35 cellular contexts compared by ENCODE assay signal in the genomic region with DNA sequence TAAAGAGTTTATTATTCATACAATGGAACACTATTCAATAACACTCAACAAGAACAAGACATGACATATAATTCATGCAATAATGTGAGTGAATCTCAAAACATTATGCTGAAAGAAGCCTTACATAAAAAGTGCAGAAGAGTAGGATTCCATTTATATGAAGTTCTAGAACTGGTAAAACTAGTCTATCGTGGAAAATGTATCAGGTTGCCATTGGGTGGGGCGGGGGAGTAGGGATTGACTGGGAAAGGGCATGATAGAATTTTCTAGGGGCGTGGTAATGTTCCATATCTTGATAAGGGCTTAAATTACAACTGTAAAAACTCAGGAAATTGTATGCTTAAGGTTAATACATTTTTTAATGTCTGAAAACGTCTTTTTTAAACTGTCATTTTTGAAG.
"Had no signal": no experiment of that assay in that cellular context is flagged by ENCODE, and none has a peak within 500 bp of the region (broad histone marks: within the 10 kb centered on the region; RNA-seq: fewer than 3 reads in every experiment).

No MANE protein-coding gene starts in this region.

- H3K27ac Mint-ChIP-seq: activated B cell treated with CpG ODN at 0.5 μM for 24 hours; activated CD8-positive, alpha-beta T cell treated with anti-CD3 and anti-CD28 coated beads for 36 hours; activated naive CD8-positive, alpha-beta T cell treated with anti-CD3 and anti-CD28 coated beads for 36 hours; activated naive CD8-positive, alpha-beta T cell treated with anti-CD3 and anti-CD28 coated beads, Interleukin-2, amount 50 U/mL, for 24 hours; activated T-helper 17 cell treated with anti-CD3 and anti-CD28 coated beads, Interleukin-2, amount 50 U/mL, for 72 hours; dendritic cell treated with granulocyte-macrophage colony-stimulating factor and Interleukin-4, amounts not matched to agents 40 ng/mL and 50 ng/mL, for 4 days; endodermal cell; T-helper 17 cell; T-helper 2 cell treated with Interferon-gamma antibody and Interleukin-4, amounts not matched to agents 5 μg/mL and 100 μg/mL, for 36 hours had no signal

- H3K36me3 Mint-ChIP-seq: activated naive CD8-positive, alpha-beta T cell treated with anti-CD3 and anti-CD28 coated beads for 36 hours had no signal

- H3K4me3 ChIP-seq: adrenal gland, body of pancreas, coronary artery, dorsolateral prefrontal cortex, esophagus muscularis mucosa, gastrocnemius medialis, heart left ventricle had no signal

- H3K4me1 ChIP-seq: adrenal gland, body of pancreas, esophagus muscularis mucosa, foreskin keratinocyte, gastrocnemius medialis, heart left ventricle had no signal

- H3K27me3 Mint-ChIP-seq: activated B cell treated with CpG ODN at 0.5 μM for 24 hours; activated naive CD8-positive, alpha-beta T cell treated with anti-CD3 and anti-CD28 coated beads for 36 hours; activated naive CD8-positive, alpha-beta T cell treated with anti-CD3 and anti-CD28 coated beads, Interleukin-2, amount 50 U/mL, for 24 hours; dendritic cell treated with granulocyte-macrophage colony-stimulating factor and Interleukin-4, amounts not matched to agents 40 ng/mL and 50 ng/mL, for 4 days; T-helper 17 cell had no signal

- H3K4me3 Mint-ChIP-seq: activated B cell treated with CpG ODN at 0.5 μM for 24 hours; activated CD8-positive, alpha-beta T cell treated with anti-CD3 and anti-CD28 coated beads for 36 hours; activated naive CD8-positive, alpha-beta T cell treated with anti-CD3 and anti-CD28 coated beads for 36 hours; activated naive CD8-positive, alpha-beta T cell treated with anti-CD3 and anti-CD28 coated beads, Interleukin-2, amount 50 U/mL, for 24 hours; activated T-cell treated with anti-CD3 and anti-CD28 coated beads, Interleukin-2, amount 50 U/mL, for 4 hours; activated T-helper 17 cell treated with anti-CD3 and anti-CD28 coated beads, Interleukin-2, amount 50 U/mL, for 72 hours; central memory CD8-positive, alpha-beta T cell; dendritic cell treated with granulocyte-macrophage colony-stimulating factor and Interleukin-4, amounts not matched to agents 40 ng/mL and 50 ng/mL, for 4 days; endodermal cell; T-helper 17 cell; T-helper 2 cell treated with Interferon-gamma antibody and Interleukin-4, amounts not matched to agents 5 μg/mL and 100 μg/mL, for 36 hours had no signal

- H3K27ac ChIP-seq: adrenal gland, body of pancreas, coronary artery, dorsolateral prefrontal cortex, esophagus muscularis mucosa, foreskin keratinocyte, gastrocnemius medialis, heart left ventricle, WERI-Rb-1 had no signal

- DNase-seq: activated B cell treated with CpG ODN at 0.5 μM for 24 hours; activated CD4-positive, alpha-beta T cell treated with anti-CD3 and anti-CD28 coated beads for 48 hours; activated CD4-positive, alpha-beta T cell treated with anti-CD3 and anti-CD28 coated beads, Interleukin-2, amount 50 U/mL, for 1 hour; activated CD4-positive, alpha-beta T cell treated with anti-CD3 and anti-CD28 coated beads, Interleukin-2, amount 50 U/mL, for 48 hours; activated CD8-positive, alpha-beta memory T cell treated with anti-CD3 and anti-CD28 coated beads for 24 hours; activated CD8-positive, alpha-beta T cell treated with anti-CD3 and anti-CD28 coated beads for 36 hours; activated effector memory CD4-positive, alpha-beta T cell treated with Interleukin-2 at 50 U/mL for 16 hours; activated gamma-delta T cell treated with Interleukin-2 at 50 U/mL for 16 hours; activated naive CD4-positive, alpha-beta T cell treated with anti-CD3 and anti-CD28 coated beads, Interleukin-2, amount 50 U/mL, for 16 hours; activated naive CD4-positive, alpha-beta T cell treated with Interleukin-2 at 50 U/mL for 16 hours; activated naive CD8-positive, alpha-beta T cell treated with anti-CD3 and anti-CD28 coated beads for 36 hours; activated naive CD8-positive, alpha-beta T cell treated with anti-CD3 and anti-CD28 coated beads, Interleukin-2, amount 50 U/mL, for 24 hours; activated T-cell treated with anti-CD3 and anti-CD28 coated beads, Interleukin-2, amount 50 U/mL, for 4 hours; adrenal gland; amygdala; aorta; body of pancreas; dorsolateral prefrontal cortex; effector memory CD4-positive, alpha-beta T cell; endodermal cell; erythroblast; foreskin keratinocyte; gastrocnemius medialis; glutamatergic neuron; heart left ventricle; T-helper 17 cell; T1000; WERI-Rb-1 had no signal

- H3K27me3 ChIP-seq: adrenal gland, body of pancreas, dorsolateral prefrontal cortex, esophagus muscularis mucosa, foreskin keratinocyte, gastrocnemius medialis, heart left ventricle had no signal

- ATAC-seq: activated CD4-positive, CD25-positive, alpha-beta regulatory T cell treated with anti-CD3 and anti-CD28 coated beads, Interleukin-2, amount 50 U/mL, for 24 hours; activated CD8-positive, alpha-beta T cell treated with anti-CD3 and anti-CD28 coated beads for 36 hours; activated naive CD8-positive, alpha-beta T cell treated with anti-CD3 and anti-CD28 coated beads, Interleukin-2, amount 50 U/mL, for 24 hours; activated T-cell treated with anti-CD3 and anti-CD28 coated beads, Interleukin-2, amount 50 U/mL, for 4 hours; activated T-helper 17 cell treated with anti-CD3 and anti-CD28 coated beads, Interleukin-2, amount 50 U/mL, for 72 hours; body of pancreas; foreskin keratinocyte; gastrocnemius medialis; heart left ventricle; T-helper 17 cell had no signal

- H3K4me1 Mint-ChIP-seq: activated naive CD8-positive, alpha-beta T cell treated with anti-CD3 and anti-CD28 coated beads for 36 hours; activated naive CD8-positive, alpha-beta T cell treated with anti-CD3 and anti-CD28 coated beads, Interleukin-2, amount 50 U/mL, for 24 hours; activated T-helper 17 cell treated with anti-CD3 and anti-CD28 coated beads, Interleukin-2, amount 50 U/mL, for 72 hours; central memory CD8-positive, alpha-beta T cell; T-helper 17 cell had no signal

- H3K36me3 ChIP-seq: adrenal gland, esophagus muscularis mucosa, gastrocnemius medialis, heart left ventricle, WERI-Rb-1 had no signal

- H3K9me3 Mint-ChIP-seq: activated CD8-positive, alpha-beta T cell treated with anti-CD3 and anti-CD28 coated beads for 36 hours; activated T-cell treated with anti-CD3 and anti-CD28 coated beads, Interleukin-2, amount 50 U/mL, for 4 hours; activated T-helper 17 cell treated with anti-CD3 and anti-CD28 coated beads, Interleukin-2, amount 50 U/mL, for 72 hours; central memory CD8-positive, alpha-beta T cell; T-helper 2 cell treated with Interferon-gamma antibody and Interleukin-4, amounts not matched to agents 5 μg/mL and 100 μg/mL, for 36 hours had no signal

- H3K9me3 ChIP-seq: adrenal gland, body of pancreas, esophagus muscularis mucosa, gastrocnemius medialis had no signal
